16 cellular contexts compared by ENCODE assay signal in genomic region chr13:51970251-51970793, GRCh38. TPM values are rescaled to one million over a fixed set of nuclear protein-coding genes. Genes with fewer than 3 reads are reported as not detected.
DNase-seq lines count a peak whose midpoint lies in the region; ATAC-seq, FAIRE-seq and TF ChIP-seq lines count a peak whose summit lies in the region.
"Had no signal": no experiment of that assay in that cellular context is flagged by ENCODE, and none has a peak within 500 bp of the region (broad histone marks: within the 10 kb centered on the region; RNA-seq: fewer than 3 reads in every experiment).

No MANE protein-coding gene starts in this region.

- TF ChIP-seq EP300 in HepG2 (IDR thresholded peaks at IDR 0.05; ENCODE audit: low read depth in 2 of 2, low read length in 2 of 2) (no peak), HepG2 (CRISPR knock-in tag; IDR thresholded peaks at IDR 0.05; ENCODE audit: borderline replicate concordance) (no peak)

- H3K27me3 ChIP-seq in HepG2 (ENCODE audit: control insufficient read depth in 1 of 2, insufficient read depth in 2 of 2, low read length in 2 of 2), result no peaks in the 10 kb centered on the region
- H3K27me3 ChIP-seq in right lobe of liver, result no peaks in the 10 kb centered on the region
- H3K27me3 ChIP-seq in Peyer's patch, result no peaks in the 10 kb centered on the region
- no peaks in the 10 kb centered on the region for H3K27me3 ChIP-seq in left ventricle myocardium inferior (ENCODE audit: low read depth)
- H3K27me3 ChIP-seq: BE2C had no signal

- peaks cover 8 to 13% of the 10 kb centered on the region in 2 donors for H3K4me1 Mint-ChIP-seq in effector memory CD8-positive, alpha-beta T cell (ENCODE audit: low read depth in 2 of 2)

- no peaks in the 10 kb centered on the region for H4K20me1 ChIP-seq in HepG2 (ENCODE audit: insufficient read depth, low read length)

- TF ChIP-seq CTCF in HepG2 (CRISPR knock-in tag; IDR thresholded peaks at IDR 0.05) (no peak), right lobe of liver (IDR thresholded peaks at IDR 0.05) (no peak), Peyer's patch (IDR thresholded peaks at IDR 0.05) (peak in 1 of 6 experiments; percentile 3), left ventricle myocardium inferior (IDR thresholded peaks at IDR 0.05; ENCODE audit: borderline replicate concordance) (no peak)

- peaks cover 34 to 79% of the 10 kb centered on the region in 2 experiments for H3K36me3 ChIP-seq in HepG2 (replicated peaks in 1 of 2; ENCODE audit: control insufficient read depth in 1 of 2, insufficient read depth in 2 of 2, low read length in 2 of 2)
- H3K36me3 ChIP-seq in right lobe of liver, result peaks cover 0 to 10% (median 3%) of the 10 kb centered on the region in 4 donors
- H3K36me3 ChIP-seq in Peyer's patch, result peaks cover 0 to 4% (median 0%) of the 10 kb centered on the region in 3 donors
- peaks cover 4% of the 10 kb centered on the region for H3K36me3 ChIP-seq in left ventricle myocardium inferior
- H3K36me3 ChIP-seq: BE2C had no signal

- BruUV-seq in HepG2 (replicated peaks; lab: Mats Ljungman, UMichigan), result no TSS peak

- H3K79me2 ChIP-seq in HepG2 (ENCODE audit: insufficient read depth, low read length), result peaks cover 20% of the 10 kb centered on the region

- WGBS in HepG2 (ENCODE audit: low lambda C conversion rate), result 97% methylated on average over 5 of the region's 5 CpGs
- 54% methylated on average over 5 of the region's 5 CpGs for WGBS in right lobe of liver (ENCODE audit: insufficient coverage, low coverage, low lambda C conversion rate, missing lambda C conversion rate)

- H3K27ac Mint-ChIP-seq in effector memory CD8-positive, alpha-beta T cell, result no peak overlapping the region

- POLR2A ChIA-PET in HepG2 (lab: Yijun Ruan, JAX), result interaction anchor here (0.9 kb wide), 1 partner anchor 11 kb away, joined by 3 read pairs; no protein-coding TSS in a partner anchor

- H3K4me1 ChIP-seq in HepG2 (ENCODE audit: insufficient read depth, low read length), result peaks cover 25% of the 10 kb centered on the region
- H3K4me1 ChIP-seq in right lobe of liver, result peaks cover 0 to 8% (median 0%) of the 10 kb centered on the region in 4 donors
- peaks cover 0 to 9% (median 0%) of the 10 kb centered on the region in 4 donors for H3K4me1 ChIP-seq in Peyer's patch
- H3K4me1 ChIP-seq in left ventricle myocardium inferior, result peaks cover 39% of the 10 kb centered on the region
- H3K4me1 ChIP-seq: BE2C had no signal

- no peaks in the 10 kb centered on the region for H3K9me3 Mint-ChIP-seq in effector memory CD8-positive, alpha-beta T cell
- H3K9me3 Mint-ChIP-seq: CD8-positive, alpha-beta memory T cell had no signal

- FAIRE-seq in HepG2 (lab: Jason Lieb, UNC), result no peak
- FAIRE-seq: GM12891, GM19239 had no signal

- H3K27me3 Mint-ChIP-seq in effector memory CD8-positive, alpha-beta T cell, result peaks cover 0 to 8% of the 10 kb centered on the region in 2 donors

- intact Hi-C loops in HepG2 (cut with micrococcal nuclease; ENCODE audit: unreplicated experiment), result loop anchor here (10.0 kb wide), 1 partner anchor 234 kb away; no protein-coding TSS in a partner anchor
- intact Hi-C loops in right lobe of liver (cut with DNase I), result no loop called here
- intact Hi-C loops in left ventricle myocardium inferior (cut with micrococcal nuclease), result no loop called here

- no peak overlapping the region for H3K4me3 Mint-ChIP-seq in effector memory CD8-positive, alpha-beta T cell
- H3K4me3 Mint-ChIP-seq: CD8-positive, alpha-beta memory T cell had no signal

- H3K9ac ChIP-seq in HepG2 (ENCODE audit: insufficient read depth, low read depth, low read length), result no peak overlapping the region

- no peaks in the 10 kb centered on the region for H3K9me3 ChIP-seq in HepG2 (ENCODE audit: low read length)
- H3K9me3 ChIP-seq in right lobe of liver, result no peaks in the 10 kb centered on the region
- no peaks in the 10 kb centered on the region for H3K9me3 ChIP-seq in Peyer's patch
- no peaks in the 10 kb centered on the region for H3K9me3 ChIP-seq in left ventricle myocardium inferior (replicated peaks)
- H3K9me3 ChIP-seq: BE2C had no signal

- H3K4me3 ChIP-seq in HepG2 (replicated peaks in 1 of 3; ENCODE audit: insufficient read depth in 1 of 3, low read depth in 2 of 3, low read length in 3 of 3) (no peak overlapping the region), right lobe of liver (no peak overlapping the region), Peyer's patch (no peak overlapping the region), left ventricle myocardium inferior (no peak overlapping the region)

- H2AFZ ChIP-seq in HepG2 (ENCODE audit: low read length), result no peak overlapping the region

- ATAC-seq in HepG2 (no peak), right lobe of liver (no peak), GM18502 (IDR thresholded peaks at IDR 0.05; ENCODE audit: poor library complexity, unreplicated experiment) (no peak), HG03108 (IDR thresholded peaks at IDR 0.05; ENCODE audit: unreplicated experiment) (no peak)
- peak; percentile 35 for ATAC-seq in effector memory CD8-positive, alpha-beta T cell (replicated peaks)

- no peaks in the 10 kb centered on the region for H3K36me3 Mint-ChIP-seq in effector memory CD8-positive, alpha-beta T cell (ENCODE audit: insufficient read depth)

- TF ChIP-seq POLR2A in HepG2 (IDR thresholded peaks at IDR 0.05; ENCODE audit: insufficient read depth in 1 of 2, low read depth in 2 of 2, low read length in 2 of 2), result no peak
- no peak for TF ChIP-seq POLR2A in right lobe of liver (IDR thresholded peaks at IDR 0.05)
- TF ChIP-seq POLR2A in Peyer's patch (IDR thresholded peaks at IDR 0.05), result no peak

- no peak overlapping the region for H3K4me2 ChIP-seq in HepG2 (ENCODE audit: low read depth, low read length)

- DNase-seq in HepG2 (ENCODE audit: low spot score) (no peak), right lobe of liver (no peak), Peyer's patch (peak in 2 of 3 donors; percentile 53 to 63), left ventricle myocardium inferior (no peak)
- DNase-seq in effector memory CD8-positive, alpha-beta T cell, result no peak
- DNase-seq: BE2C, HCEC 1CT, IMR-90, NCI-H1436 treated with DMSO at 0.1 percent for 48 hours, NCI-H2081, NCI-H2227 treated with DMSO at 0.1 percent for 48 hours had no signal

- CTCF ChIA-PET in HepG2 (lab: Yijun Ruan, JAX; ENCODE audit: low intra/inter-chr PET ratio, low total read pairs), result no interaction called here

- in situ Hi-C loops in HepG2 (cut with HindIII; ENCODE audit: extremely low pct_ligation_motif_present, low pct_unique_long_range_greater_than_20kb), result no loop called here

- TF ChIP-seq RAD21 in HepG2 (CRISPR knock-in tag; IDR thresholded peaks at IDR 0.05), result no peak

- H3K27ac ChIP-seq in HepG2 (ENCODE audit: extremely low read length, insufficient read depth, low read length) (no peak overlapping the region), right lobe of liver (no peak overlapping the region), Peyer's patch (peak overlapping the region in 2 of 4 donors; percentile 26 to 75), left ventricle myocardium inferior (replicated peaks) (no peak overlapping the region)

RNA-seq across cellular contexts. Expression of gene ATP7B, which starts 40.9 kb away (rescaled TPM):
- total RNA-seq in HepG2 (2016; rRNA removed; fragmentation: Illumina TruSeq; extraction: Trizol) (39.6 and 57.4 TPM in 2 replicates), right lobe of liver (10 to 100 TPM; 17.1 to 27.6 (median 21.6) TPM), Peyer's patch (10 to 100 TPM in 3 of 4 donors, 1 to 10 TPM in 1; 5.0 to 40.2 (median 33.0) TPM), left ventricle myocardium inferior (3.8 TPM)
- total RNA-seq in HepG2 (2016; cell fraction: cytosol; rRNA removed; fragmentation: Illumina TruSeq; extraction: Trizol; ENCODE audit: low read depth), result 10.1 and 11.9 TPM in 2 replicates
- total RNA-seq in HepG2 (2016; cell fraction: insoluble cytoplasmic fraction; rRNA removed; fragmentation: Illumina TruSeq; extraction: Trizol), result 33.4 and 54.9 TPM in 2 replicates
- total RNA-seq in HepG2 (2016; cell fraction: membrane; rRNA removed; fragmentation: Illumina TruSeq; extraction: Trizol), result 16.7 and 17.9 TPM in 2 replicates
- total RNA-seq in HepG2 (2016; cell fraction: nucleus; rRNA removed; fragmentation: Illumina TruSeq; extraction: Trizol), result 94.0 and 111 TPM in 2 replicates
- 31.8 and 42.1 TPM in 2 replicates for polyA plus RNA-seq in HepG2 (2011; rRNA removed)
- polyA plus RNA-seq in HepG2 (2011; cell fraction: cytosol; rRNA removed), result 20.2 and 23.3 TPM in 2 replicates
- 94.2 and 94.4 TPM in 2 replicates for polyA plus RNA-seq in HepG2 (2011; cell fraction: nucleus; rRNA removed)
- polyA plus RNA-seq in HepG2 (2012), result 25.2 and 29.1 TPM in 2 replicates
- polyA plus RNA-seq in HepG2 (2016; cell fraction: cytosol; fragmentation: Illumina TruSeq; extraction: Trizol; ENCODE audit: low read depth), result 2.3 and 2.5 TPM in 2 replicates
- 19.5 and 23.2 TPM in 2 replicates for polyA plus RNA-seq in HepG2 (2016; cell fraction: insoluble cytoplasmic fraction; fragmentation: Illumina TruSeq; extraction: Trizol; ENCODE audit: low read depth)
- 4.8 and 6.1 TPM in 2 replicates for polyA plus RNA-seq in HepG2 (2016; cell fraction: membrane; fragmentation: Illumina TruSeq; extraction: Trizol; ENCODE audit: low read depth)
- 81.9 and 85.2 TPM in 2 replicates for polyA plus RNA-seq in HepG2 (2016; cell fraction: nucleus; fragmentation: Illumina TruSeq; extraction: Trizol; ENCODE audit: insufficient read depth, low read depth)
- polyA minus RNA-seq in HepG2 (2011; rRNA and poly(A)+ RNA removed; ENCODE audit: low replicate concordance), result 4.3 and 98.2 TPM in 2 replicates
- polyA minus RNA-seq in HepG2 (2011; cell fraction: cytosol; rRNA and poly(A)+ RNA removed), result 26.0 and 31.1 TPM in 2 replicates
- 161 and 194 TPM in 2 replicates for polyA minus RNA-seq in HepG2 (2011; cell fraction: nucleus; rRNA and poly(A)+ RNA removed)

RNA-seq across cellular contexts. Expression of gene ALG11, which starts 41.9 kb away (rescaled TPM):
- total RNA-seq in HepG2 (2016; rRNA removed; fragmentation: Illumina TruSeq; extraction: Trizol) (25.4 and 27.9 TPM in 2 replicates), right lobe of liver (10 to 100 TPM in 5 of 6 experiments, 1 to 10 TPM in 1; 8.8 to 23.0 (median 15.4) TPM), Peyer's patch (10 to 100 TPM; 18.6 to 23.1 (median 21.6) TPM), left ventricle myocardium inferior (22.7 TPM)
- total RNA-seq in HepG2 (2016; cell fraction: cytosol; rRNA removed; fragmentation: Illumina TruSeq; extraction: Trizol; ENCODE audit: low read depth), result 3.5 and 4.5 TPM in 2 replicates
- total RNA-seq in HepG2 (2016; cell fraction: insoluble cytoplasmic fraction; rRNA removed; fragmentation: Illumina TruSeq; extraction: Trizol), result 21.3 and 28.9 TPM in 2 replicates
- total RNA-seq in HepG2 (2016; cell fraction: membrane; rRNA removed; fragmentation: Illumina TruSeq; extraction: Trizol), result 7.5 and 8.2 TPM in 2 replicates
- 38.9 and 48.6 TPM in 2 replicates for total RNA-seq in HepG2 (2016; cell fraction: nucleus; rRNA removed; fragmentation: Illumina TruSeq; extraction: Trizol)
- polyA plus RNA-seq in HepG2 (2011; rRNA removed), result 12.0 and 14.7 TPM in 2 replicates
- polyA plus RNA-seq in HepG2 (2011; cell fraction: cytosol; rRNA removed), result 5.7 and 9.7 TPM in 2 replicates
- polyA plus RNA-seq in HepG2 (2011; cell fraction: nucleus; rRNA removed), result 10.5 and 11.6 TPM in 2 replicates
- 24.5 and 36.1 TPM in 2 replicates for polyA plus RNA-seq in HepG2 (2012)
- polyA plus RNA-seq in HepG2 (2016; cell fraction: cytosol; fragmentation: Illumina TruSeq; extraction: Trizol; ENCODE audit: low read depth), result 3.2 and 4.3 TPM in 2 replicates
- polyA plus RNA-seq in HepG2 (2016; cell fraction: insoluble cytoplasmic fraction; fragmentation: Illumina TruSeq; extraction: Trizol; ENCODE audit: low read depth), result 13.7 and 16.7 TPM in 2 replicates
- 4.4 and 4.9 TPM in 2 replicates for polyA plus RNA-seq in HepG2 (2016; cell fraction: membrane; fragmentation: Illumina TruSeq; extraction: Trizol; ENCODE audit: low read depth)
- 43.5 and 45.8 TPM in 2 replicates for polyA plus RNA-seq in HepG2 (2016; cell fraction: nucleus; fragmentation: Illumina TruSeq; extraction: Trizol; ENCODE audit: insufficient read depth, low read depth)
- polyA minus RNA-seq in HepG2 (2011; rRNA and poly(A)+ RNA removed; ENCODE audit: low replicate concordance), result 5.8 and 14.8 TPM in 2 replicates
- polyA minus RNA-seq in HepG2 (2011; cell fraction: cytosol; rRNA and poly(A)+ RNA removed), result 14.0 and 18.1 TPM in 2 replicates
- 39.9 and 41.6 TPM in 2 replicates for polyA minus RNA-seq in HepG2 (2011; cell fraction: nucleus; rRNA and poly(A)+ RNA removed)

RNA-seq across cellular contexts. Expression of gene UTP14C, which starts 54.2 kb away (rescaled TPM):
- total RNA-seq in HepG2 (2016; rRNA removed; fragmentation: Illumina TruSeq; extraction: Trizol) (11.0 and 12.2 TPM in 2 replicates), right lobe of liver (10 to 100 TPM in 5 of 6 experiments, 1 to 10 TPM in 1; 8.1 to 10.9 (median 10.4) TPM), Peyer's patch (10 to 100 TPM; 17.2 to 20.1 (median 18.6) TPM), left ventricle myocardium inferior (11.6 TPM)
- 0.71 and 0.88 TPM in 2 replicates for total RNA-seq in HepG2 (2016; cell fraction: cytosol; rRNA removed; fragmentation: Illumina TruSeq; extraction: Trizol; ENCODE audit: low read depth)
- 10.2 and 12.1 TPM in 2 replicates for total RNA-seq in HepG2 (2016; cell fraction: insoluble cytoplasmic fraction; rRNA removed; fragmentation: Illumina TruSeq; extraction: Trizol)
- 4.4 and 4.7 TPM in 2 replicates for total RNA-seq in HepG2 (2016; cell fraction: membrane; rRNA removed; fragmentation: Illumina TruSeq; extraction: Trizol)
- total RNA-seq in HepG2 (2016; cell fraction: nucleus; rRNA removed; fragmentation: Illumina TruSeq; extraction: Trizol), result 13.5 and 14.9 TPM in 2 replicates
- polyA plus RNA-seq in HepG2 (2011; rRNA removed), result 7.0 and 8.8 TPM in 2 replicates
- 4.3 and 6.8 TPM in 2 replicates for polyA plus RNA-seq in HepG2 (2011; cell fraction: cytosol; rRNA removed)
- 2.9 and 3.7 TPM in 2 replicates for polyA plus RNA-seq in HepG2 (2011; cell fraction: nucleus; rRNA removed)
- polyA plus RNA-seq in HepG2 (2012), result 7.5 and 9.1 TPM in 2 replicates
- polyA plus RNA-seq in HepG2 (2016; cell fraction: cytosol; fragmentation: Illumina TruSeq; extraction: Trizol; ENCODE audit: low read depth), result 0.44 and 0.53 TPM in 2 replicates
- polyA plus RNA-seq in HepG2 (2016; cell fraction: insoluble cytoplasmic fraction; fragmentation: Illumina TruSeq; extraction: Trizol; ENCODE audit: low read depth), result 7.8 and 8.1 TPM in 2 replicates
- 1.1 and 1.5 TPM in 2 replicates for polyA plus RNA-seq in HepG2 (2016; cell fraction: membrane; fragmentation: Illumina TruSeq; extraction: Trizol; ENCODE audit: low read depth)
- 12.9 and 16.2 TPM in 2 replicates for polyA plus RNA-seq in HepG2 (2016; cell fraction: nucleus; fragmentation: Illumina TruSeq; extraction: Trizol; ENCODE audit: insufficient read depth, low read depth)
- 4.6 and 7.0 TPM in 2 replicates for polyA minus RNA-seq in HepG2 (2011; rRNA and poly(A)+ RNA removed; ENCODE audit: low replicate concordance)
- 8.8 and 10.3 TPM in 2 replicates for polyA minus RNA-seq in HepG2 (2011; cell fraction: cytosol; rRNA and poly(A)+ RNA removed)
- polyA minus RNA-seq in HepG2 (2011; cell fraction: nucleus; rRNA and poly(A)+ RNA removed), result 10.0 and 14.9 TPM in 2 replicates

Comparison
In these comparisons a context has a peak if more than half of its experiments do, and no peak if none do; other contexts are left out.
1. DNase-seq: peak in Peyer's patch (2 of 3); none in HepG2 (single experiment), right lobe of liver (0 of 3), effector memory CD8-positive, alpha-beta T cell (0 of 3) and left ventricle myocardium inferior (single experiment).